In genomic region chr10:115093776-115094361, GRCh38 we compare ENCODE assay signal across 8 cellular contexts. TPM values are rescaled to one million over a fixed set of nuclear protein-coding genes. Genes with fewer than 3 reads are reported as not detected.
DNase-seq lines count a peak whose midpoint lies in the region; ATAC-seq and TF ChIP-seq lines count a peak whose summit lies in the region.

No MANE protein-coding gene starts in this region.

- TF ChIP-seq CTCF in astrocyte of the cerebellum (IDR thresholded peaks at IDR 0.05; ENCODE audit: low read depth, low read length, missing control alignments) = no peak

- peak; percentile 13 to 67 (median 39) for DNase-seq in NCI-H1417 (lab: John Stamatoyannopoulos, UW)
- DNase-seq in NCI-H1417 treated with DMSO at 0.1 percent for 48 hours (lab: John Stamatoyannopoulos, UW) = no peak
- peak; percentile 13 for DNase-seq in KBM-7
- DNase-seq in astrocyte of the cerebellum (ENCODE audit: low read depth) = no peak
- DNase-seq in kidney glomerular epithelial cell (lab: John Stamatoyannopoulos, UW) = peak; percentile 15
- DNase-seq in NCI-H187 (lab: John Stamatoyannopoulos, UW) = no peak

- H3K27me3 ChIP-seq in thymus (ENCODE audit: control insufficient read depth, insufficient read depth) = peaks cover 37% of the 10 kb centered on the region

- no peaks in the 10 kb centered on the region for H3K4me1 ChIP-seq in thymus (ENCODE audit: control insufficient read depth, insufficient read depth, low read length)

- in situ Hi-C loops in KBM-7 (cut with MboI; ENCODE audit: low pct_unique_long_range_greater_than_20kb, low sequenced_read_pairs) = no loop called here
- in situ Hi-C loops in astrocyte of the cerebellum (cut with HindIII; ENCODE audit: low sequenced_read_pairs) = no loop called here

- no peaks in the 10 kb centered on the region for H3K9me3 ChIP-seq in thymus (ENCODE audit: control insufficient read depth)

- H3K36me3 ChIP-seq in thymus (ENCODE audit: control insufficient read depth, insufficient read depth) = no peaks in the 10 kb centered on the region

- H3K27ac ChIP-seq in thymus (ENCODE audit: low read depth) = no peak overlapping the region

- peak; percentile 49 for ATAC-seq in GM21786 (IDR thresholded peaks at IDR 0.05; ENCODE audit: unreplicated experiment)

- H3K4me3 ChIP-seq in astrocyte of the cerebellum (ENCODE audit: low read depth, low read length) (peak overlapping the region; percentile 72), thymus (ENCODE audit: low read length) (peak overlapping the region; percentile 49)

- 3% methylated on average over 61 of the region's 61 CpGs for WGBS in thymus

RNA-seq across cellular contexts. Expression of gene ATRNL1, which starts 0.7 kb away (rescaled TPM):
- polyA plus RNA-seq in thymus = 0.84 TPM

Comparison
In these comparisons a context has a peak if more than half of its experiments do, and no peak if none do; other contexts are left out.
1. DNase-seq: peak in NCI-H1417 (3 of 3), KBM-7 (single experiment) and kidney glomerular epithelial cell (single experiment); none in NCI-H1417 treated with DMSO at 0.1 percent for 48 hours (single experiment), astrocyte of the cerebellum (single experiment) and NCI-H187 (0 of 2).